In the genomic region with DNA sequence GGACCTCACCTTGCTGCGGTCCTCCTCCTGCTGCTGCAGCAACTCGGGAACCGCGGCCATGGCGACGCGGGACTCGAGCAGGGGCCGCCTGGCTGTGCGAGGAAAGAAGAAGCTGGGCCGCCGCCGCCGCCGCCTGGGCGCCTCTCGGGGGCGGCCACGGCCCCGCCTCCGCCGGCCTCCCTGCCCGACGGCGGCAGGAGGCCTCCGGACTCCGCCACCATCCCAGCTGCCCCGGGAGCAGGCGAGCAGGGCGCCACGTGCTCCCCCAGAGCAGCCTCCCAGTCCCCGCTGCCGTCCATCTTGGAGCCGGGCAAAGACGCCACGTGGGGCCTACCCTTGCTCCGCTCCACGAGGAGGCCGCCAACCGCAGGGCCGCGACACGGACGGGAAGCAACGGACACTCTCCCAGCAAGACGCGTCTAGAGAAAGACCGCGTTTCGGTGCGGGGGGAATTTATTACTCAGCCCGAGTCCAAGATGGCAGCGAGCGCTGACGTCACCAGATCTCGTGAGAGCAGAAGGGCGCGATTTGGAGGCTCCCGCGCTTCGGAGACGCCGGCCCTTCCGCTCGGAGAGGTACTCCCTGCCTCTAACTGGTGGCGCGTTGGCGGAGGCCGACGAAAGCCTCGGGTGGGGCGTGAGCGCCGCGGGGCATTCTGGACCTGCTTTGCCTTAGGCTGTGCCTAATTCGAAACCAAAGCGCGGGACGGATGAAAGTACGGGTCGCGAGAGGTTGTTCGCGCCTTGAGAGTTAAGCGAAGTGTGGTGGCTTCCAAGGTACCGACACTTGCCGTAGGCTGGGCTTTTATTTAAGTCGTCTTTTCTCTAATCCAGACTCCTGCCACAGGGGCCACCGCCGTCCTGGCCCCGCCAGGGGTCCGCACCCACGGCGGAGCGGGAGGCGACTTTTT, we compare ENCODE assay signal across 8 cellular contexts. TPM values are rescaled to one million over a fixed set of nuclear protein-coding genes. Genes with fewer than 3 reads are reported as not detected.
A peak's percentile ranks its signal among the peaks of the same experiment; 100 is the strongest.
DNase-seq lines count a peak whose midpoint lies in the region; ATAC-seq, FAIRE-seq and TF ChIP-seq lines count a peak whose summit lies in the region.

Gene MGME1, plus strand, starts transcription at position 653 of the 910 bp plus-strand sequence. CDS start 842 bp downstream, outside the sequence.
Gene SNX5, minus strand, starts transcription at position 429 of the 910 bp plus-strand sequence. Its CDS starts 369 bp downstream, at position 60.

- H3K36me3 ChIP-seq in HUES64 (ENCODE audit: insufficient read depth, low read length) (peaks cover 68% of the 10 kb centered on the region), OCI-LY1 (ENCODE audit: insufficient read depth, low read length) (peaks cover 67% of the 10 kb centered on the region), mesodermal cell (ENCODE audit: control insufficient read depth, insufficient read depth, low read length) (peaks cover 34% of the 10 kb centered on the region)

- H3K4me3 ChIP-seq in HUES64 (ENCODE audit: low read length) (peak within 1 kb of the TSS; percentile 87), OCI-LY1 (ENCODE audit: low read depth, low read length, poor library complexity, severe bottlenecking) (peak within 1 kb of the TSS; percentile 98), mesodermal cell (ENCODE audit: extremely low read depth, insufficient read depth, low read length, poor library complexity, severe bottlenecking) (peak within 1 kb of the TSS; percentile 92)

- TF ChIP-seq CTCF in Calu3 (IDR thresholded peaks at IDR 0.05; ENCODE audit: unreplicated experiment) (no peak), OCI-LY1 (IDR thresholded peaks at IDR 0.05; ENCODE audit: low read length) (no peak)

- peak; percentile 91 for FAIRE-seq in endometrium (lab: Jason Lieb, UNC)

- CTCF ChIA-PET in Calu3 (lab: Charles Lee) = no interaction called here

- intact Hi-C loops in Calu3 (cut with micrococcal nuclease; ENCODE audit: unreplicated experiment) = no loop called here

- H3K4me2 ChIP-seq in OCI-LY1 (ENCODE audit: low read length) = peak within 1 kb of the TSS; percentile 98

- H3F3A ChIP-seq in OCI-LY1 (ENCODE audit: insufficient read depth, low read length) = 0 out of 2 replicates have a peak, but pooled peaks cover 3% of the 10 kb centered on the region

- no peak within 1 kb of the TSS for H2AFZ ChIP-seq in OCI-LY1 (ENCODE audit: low read length)

- peak within 1 kb of the TSS; percentile 72 for H3K4me3 Mint-ChIP-seq in Calu3 (ENCODE audit: low read depth, unreplicated experiment)

- under 1% methylated on average over 96 of the region's 96 CpGs for WGBS in HUES64
- 0% methylated on average over 80 to 90 of the region's 96 CpGs for WGBS in mesodermal cell (ENCODE audit: insufficient coverage in 2 of 2), 2 experiments

- no peaks in the 10 kb centered on the region for H3K27me3 ChIP-seq in HUES64 (ENCODE audit: insufficient read depth, low read length)
- H3K27me3 ChIP-seq in OCI-LY1 (ENCODE audit: insufficient read depth, low read length) = no peaks in the 10 kb centered on the region

- H3K27ac ChIP-seq in HUES64 (ENCODE audit: low read depth, low read length) (peak within 1 kb of the TSS; percentile 98), OCI-LY1 (ENCODE audit: low read depth, low read length, poor library complexity, severe bottlenecking) (peak within 1 kb of the TSS; percentile 98), mesodermal cell (ENCODE audit: low read depth, low read length, severe bottlenecking) (peak within 1 kb of the TSS; percentile 99)

- no peaks in the 10 kb centered on the region for H3K9me2 ChIP-seq in OCI-LY1 (ENCODE audit: low read depth, low read length)

- peak within 1 kb of the TSS; percentile 84 for H3K27ac Mint-ChIP-seq in Calu3 (ENCODE audit: unreplicated experiment)

- ATAC-seq in GM21447 (IDR thresholded peaks at IDR 0.05; ENCODE audit: unreplicated experiment) = peak; percentile 77

- H3K27me3 Mint-ChIP-seq in Calu3 (ENCODE audit: unreplicated experiment) = no peaks in the 10 kb centered on the region

- H3K4me1 ChIP-seq in HUES64 (ENCODE audit: insufficient read depth, low read length) = peaks cover 47% of the 10 kb centered on the region
- H3K4me1 ChIP-seq in OCI-LY1 (ENCODE audit: insufficient read depth, low read length, severe bottlenecking) = peaks cover 60% of the 10 kb centered on the region
- H3K4me1 ChIP-seq in mesodermal cell (ENCODE audit: control insufficient read depth, insufficient read depth, low read length, poor library complexity, severe bottlenecking) = peaks cover 17% of the 10 kb centered on the region

- H3K36me3 Mint-ChIP-seq in Calu3 (ENCODE audit: insufficient read depth, unreplicated experiment) = peaks cover 47% of the 10 kb centered on the region

- peak within 1 kb of the TSS; percentile 99 for H3K9ac ChIP-seq in HUES64 (ENCODE audit: low read depth, low read length)
- H3K9ac ChIP-seq in OCI-LY1 (ENCODE audit: low read length) = peak within 1 kb of the TSS; percentile 100

- H3K9me3 ChIP-seq in HUES64 (ENCODE audit: insufficient read depth, low read depth, low read length) (no peaks in the 10 kb centered on the region), OCI-LY1 (ENCODE audit: low read length) (no peaks in the 10 kb centered on the region), mesodermal cell (ENCODE audit: control insufficient read depth, low read length) (no peaks in the 10 kb centered on the region)

- BruUV-seq in Calu3 (replicated peaks; lab: Mats Ljungman, UMichigan) = no TSS peak

- H3K79me2 ChIP-seq in OCI-LY1 (ENCODE audit: insufficient read depth, low read length) = peaks cover 92% of the 10 kb centered on the region

- H4K20me1 ChIP-seq in OCI-LY1 (ENCODE audit: insufficient read depth, low read length) = peaks cover 6% of the 10 kb centered on the region

- peak; percentile 91 for DNase-seq in Calu3
- peak; percentile 99 for DNase-seq in activated CD8-positive, alpha-beta memory T cell treated with anti-CD3 and anti-CD28 coated beads, Interleukin-2, amount 50 U/mL, for 4 hours
- DNase-seq in stimulated activated CD8-positive, alpha-beta memory T cell treated with anti-CD3 and anti-CD28 coated beads, Interleukin-15, amount 100 ng/mL, for 4 hours (ENCODE audit: low read depth in 2 of 2) = peak; percentile 99

- no peaks in the 10 kb centered on the region for H3K9me3 Mint-ChIP-seq in Calu3 (ENCODE audit: low read depth, unreplicated experiment)

- H3K4me1 Mint-ChIP-seq in Calu3 (ENCODE audit: low read depth, unreplicated experiment) = no peaks in the 10 kb centered on the region

RNA-seq across cellular contexts. Expression of gene MGME1, which starts in this region (rescaled TPM):
- total RNA-seq in Calu3 (2022) = 10.5 TPM in 2 replicates
- polyA plus RNA-seq in HUES64 (2013, experiment 1 of 2) = 37.9 TPM
- polyA plus RNA-seq in HUES64 (2013, experiment 2 of 2) = 41.4 TPM
- 26.0 TPM for polyA plus RNA-seq in mesodermal cell (2013, experiment 1 of 2)
- polyA plus RNA-seq in mesodermal cell (2013, experiment 2 of 2) = 32.1 TPM

RNA-seq across cellular contexts. Expression of gene SNX5, which starts in this region (rescaled TPM):
- total RNA-seq in Calu3 (2022) = 39.8 and 43.0 TPM in 2 replicates
- polyA plus RNA-seq in HUES64 (2013, experiment 1 of 2) = 164 TPM
- polyA plus RNA-seq in HUES64 (2013, experiment 2 of 2) = 154 TPM
- polyA plus RNA-seq in mesodermal cell (2013, experiment 1 of 2) = 135 TPM
- 158 TPM for polyA plus RNA-seq in mesodermal cell (2013, experiment 2 of 2)

Comparison
In these comparisons a context has a peak if more than half of its experiments do, and no peak if none do; other contexts are left out.
1. Peak in every context shown above with its lines: DNase-seq, ATAC-seq, H3K4me3 ChIP-seq and H3K27ac ChIP-seq.